8 cellular contexts compared by ENCODE assay signal in genomic region chr16:81008151-81008789, GRCh38. TPM values are rescaled to one million over a fixed set of nuclear protein-coding genes. Genes with fewer than 3 reads are reported as not detected.
DNase-seq lines count a peak whose midpoint lies in the region; ATAC-seq and TF ChIP-seq lines count a peak whose summit lies in the region.

No MANE protein-coding gene starts in this region.

- H3K4me1 ChIP-seq in Caco-2 = peaks cover 13% of the 10 kb centered on the region; the same call in 1 of the 2 replicates
- H3K4me1 ChIP-seq in esophagus muscularis mucosa = peaks cover 25 to 38% (median 33%) of the 10 kb centered on the region in 4 donors
- H3K4me1 ChIP-seq in trophoblast cell (ENCODE audit: control insufficient read depth in 1 of 2, insufficient read depth in 2 of 2, low read length in 2 of 2) = peaks cover 2 to 3% of the 10 kb centered on the region in 2 experiments

- peak overlapping the region; percentile 57 for H3K4ac ChIP-seq in trophoblast cell (ENCODE audit: low read depth, low read length)

- H4K12ac ChIP-seq in trophoblast cell (ENCODE audit: low read depth, low read length) = no peak overlapping the region

- POLR2A ChIA-PET in Caco-2 (lab: Charles Lee) = no interaction called here

- H3K9ac ChIP-seq in trophoblast cell (ENCODE audit: low read length) = no peak overlapping the region

- no peaks in the 10 kb centered on the region for H3K27me3 Mint-ChIP-seq in Caco-2 (ENCODE audit: insufficient read depth, unreplicated experiment)

- peaks cover 12% of the 10 kb centered on the region for H3K79me1 ChIP-seq in trophoblast cell (ENCODE audit: low read length)

- ATAC-seq in HG02938 (IDR thresholded peaks at IDR 0.05; ENCODE audit: unreplicated experiment) (no peak), HG02571 (IDR thresholded peaks at IDR 0.05; ENCODE audit: unreplicated experiment) (no peak)

- intact Hi-C loops in Caco-2 (cut with micrococcal nuclease; ENCODE audit: unreplicated experiment) = loop anchor here (10.0 kb wide), 1 partner anchor 727 kb away; no protein-coding TSS in a partner anchor
- intact Hi-C loops in esophagus muscularis mucosa (cut with DNase I) = loop anchor here (10.0 kb wide), 1 partner anchor 67 kb away; the partner anchor contains the start of gene C16orf46

- H3K36me3 ChIP-seq in Caco-2 (ENCODE audit: control insufficient read depth, insufficient read depth, low read length) (no peaks in the 10 kb centered on the region), esophagus muscularis mucosa (peaks cover 0 to 5% (median 2%) of the 10 kb centered on the region in 4 donors), trophoblast cell (ENCODE audit: control insufficient read depth in 1 of 2, insufficient read depth in 2 of 2, low read length in 2 of 2) (peaks cover 9 to 11% of the 10 kb centered on the region in 2 experiments)

- peak overlapping the region; percentile 100 for H3K27ac Mint-ChIP-seq in Caco-2 (ENCODE audit: unreplicated experiment)

- no peaks in the 10 kb centered on the region for H3K9me3 Mint-ChIP-seq in Caco-2 (ENCODE audit: unreplicated experiment)

- peak overlapping the region; percentile 85 for H3K4me3 ChIP-seq in Caco-2 (ENCODE audit: low read depth, low read length)
- H3K4me3 ChIP-seq in esophagus muscularis mucosa = peak overlapping the region; percentile 70 to 100 (median 85)
- H3K4me3 ChIP-seq in trophoblast cell (ENCODE audit: low read depth, low read length) = peak overlapping the region; percentile 92

- H3K23ac ChIP-seq in trophoblast cell (ENCODE audit: low read length) = no peak overlapping the region

- TF ChIP-seq EP300 in esophagus muscularis mucosa (IDR thresholded peaks at IDR 0.05) = no peak

- no TSS peak for BruUV-seq in Caco-2 (replicated peaks; lab: Mats Ljungman, UMichigan)

- no peak overlapping the region for H3K14ac ChIP-seq in trophoblast cell (ENCODE audit: low read length)

- H2BK5ac ChIP-seq in trophoblast cell (ENCODE audit: low read depth, low read length, poor library complexity) = no peak overlapping the region

- H4K8ac ChIP-seq in trophoblast cell (ENCODE audit: low read depth, low read length) = peak overlapping the region; percentile 86

- H2AK5ac ChIP-seq in trophoblast cell (ENCODE audit: low read length) = no peak overlapping the region

- peak overlapping the region; percentile 55 for H3K4me2 ChIP-seq in trophoblast cell (ENCODE audit: low read length)

- CTCF ChIA-PET in Caco-2 (lab: Charles Lee) = no interaction called here

- no peak overlapping the region for H4K91ac ChIP-seq in trophoblast cell (ENCODE audit: low read depth, low read length)

- H3K9me3 ChIP-seq in Caco-2 = no peaks in the 10 kb centered on the region
- no peaks in the 10 kb centered on the region for H3K9me3 ChIP-seq in esophagus muscularis mucosa
- no peaks in the 10 kb centered on the region for H3K9me3 ChIP-seq in trophoblast cell (ENCODE audit: insufficient read depth, low read depth, low read length)

- TF ChIP-seq POLR2A in esophagus muscularis mucosa (IDR thresholded peaks at IDR 0.05; ENCODE audit: low read depth) = no peak

- no peak overlapping the region for H3K18ac ChIP-seq in trophoblast cell (ENCODE audit: low read length)

- TF ChIP-seq CTCF in Caco-2 (IDR thresholded peaks at IDR 0.05; ENCODE audit: insufficient read depth in 1 of 2, low read depth in 1 of 2, low read length in 1 of 2, severe bottlenecking in 1 of 2, unreplicated experiment in 1 of 2) (no peak), esophagus muscularis mucosa (IDR thresholded peaks at IDR 0.05) (no peak)

- H2BK12ac ChIP-seq in trophoblast cell (ENCODE audit: low read length) = no peak overlapping the region

- WGBS in esophagus muscularis mucosa = 77% methylated on average over 27 of the region's 28 CpGs
- no CpG with 5 or more reads among the region's 28 CpGs for WGBS in trophoblast cell (ENCODE audit: extremely low coverage, insufficient coverage, insufficient read length)

- DNase-seq in Caco-2 (no peak), RKO (ENCODE audit: low spot score) (peak; percentile 26), esophagus muscularis mucosa (ENCODE audit: extremely low spot score) (no peak), trophoblast cell (no peak), C1 segment of cervical spinal cord (lab: John Stamatoyannopoulos, UW) (no peak), HPDE6-E6E7 (ENCODE audit: extremely low spot score) (no peak)

- no peak overlapping the region for H2BK120ac ChIP-seq in trophoblast cell (ENCODE audit: insufficient read depth, low read length, poor library complexity)

- peak overlapping the region; percentile 69 for H2AFZ ChIP-seq in trophoblast cell (ENCODE audit: insufficient read depth, low read length, poor library complexity)

- no peaks in the 10 kb centered on the region for H3K27me3 ChIP-seq in Caco-2 (replicated peaks; ENCODE audit: control insufficient read depth, insufficient read depth, low read length)
- no peaks in the 10 kb centered on the region for H3K27me3 ChIP-seq in esophagus muscularis mucosa
- no peaks in the 10 kb centered on the region for H3K27me3 ChIP-seq in trophoblast cell (ENCODE audit: insufficient read depth, low read length)

- peak overlapping the region; percentile 95 to 100 (median 98) for H3K27ac ChIP-seq in esophagus muscularis mucosa (replicated peaks in 1 of 4)
- H3K27ac ChIP-seq in trophoblast cell (ENCODE audit: low read depth, low read length) = no peak overlapping the region

- peaks cover 7% of the 10 kb centered on the region for H3K4me1 Mint-ChIP-seq in Caco-2 (ENCODE audit: low read depth, unreplicated experiment)

- H3K4me3 Mint-ChIP-seq in Caco-2 (ENCODE audit: unreplicated experiment) = peak overlapping the region; percentile 94

- H3K36me3 Mint-ChIP-seq in Caco-2 (ENCODE audit: insufficient read depth, unreplicated experiment) = peaks cover 58% of the 10 kb centered on the region

- H3K79me2 ChIP-seq in trophoblast cell (ENCODE audit: control insufficient read depth, insufficient read depth, low read length, poor library complexity) = peaks cover 14% of the 10 kb centered on the region

RNA-seq across cellular contexts. Expression of gene CENPN, which starts 1.3 kb away (rescaled TPM):
- total RNA-seq in Caco-2 (2022) (100 and 105 TPM in 2 replicates), esophagus muscularis mucosa (1 to 10 TPM; 5.8 to 9.6 (median 6.6) TPM)
- polyA plus RNA-seq in trophoblast cell (2013) = 51.1 and 54.3 TPM in 2 replicates

RNA-seq across cellular contexts. Expression of gene CMC2, which starts 1.6 kb away (rescaled TPM):
- total RNA-seq in Caco-2 (2022) = 94.1 and 101 TPM in 2 replicates
- 10 to 100 TPM; 29.7 to 78.1 (median 41.9) TPM for total RNA-seq in esophagus muscularis mucosa
- polyA plus RNA-seq in trophoblast cell (2013) = 133 and 138 TPM in 2 replicates

RNA-seq across cellular contexts. Expression of gene ATMIN, which starts 27.4 kb away (rescaled TPM):
- total RNA-seq in Caco-2 (2022) (53.0 and 54.5 TPM in 2 replicates), esophagus muscularis mucosa (10 to 100 TPM; 26.6 to 34.0 (median 30.4) TPM)
- 70.1 and 72.4 TPM in 2 replicates for polyA plus RNA-seq in trophoblast cell (2013)
